11 cellular contexts compared by ENCODE assay signal in genomic region chr13:113083402-113084061, GRCh38. TPM values are rescaled to one million over a fixed set of nuclear protein-coding genes. Genes with fewer than 3 reads are reported as not detected.
DNase-seq lines count a peak whose midpoint lies in the region; ATAC-seq and TF ChIP-seq lines count a peak whose summit lies in the region.
"Had no signal": no experiment of that assay in that cellular context is flagged by ENCODE, and none has a peak within 500 bp of the region (broad histone marks: within the 10 kb centered on the region; RNA-seq: fewer than 3 reads in every experiment).

No MANE protein-coding gene starts in this region.

- CTCF ChIA-PET in CD4-positive, alpha-beta T cell (lab: Charles Lee): no interaction called here

- no peaks in the 10 kb centered on the region for H3K27me3 ChIP-seq in CD4-positive, alpha-beta T cell (ENCODE audit: control insufficient read depth, insufficient read depth, low read length)

- H3K9me3 Mint-ChIP-seq in CD4-positive, alpha-beta T cell: no peaks in the 10 kb centered on the region
- H3K9me3 Mint-ChIP-seq: activated CD4-positive, alpha-beta memory T cell treated with anti-CD3 and anti-CD28 coated beads, Interleukin-2, amount 10 ng/mL, durations not matched to agents 7 days and 5 days; CD8-positive, alpha-beta T cell; IgD-negative memory B cell had no signal

- no peaks in the 10 kb centered on the region for H3K27me3 Mint-ChIP-seq in CD4-positive, alpha-beta T cell
- H3K27me3 Mint-ChIP-seq: activated CD4-positive, alpha-beta memory T cell treated with anti-CD3 and anti-CD28 coated beads, Interleukin-2, amount 10 ng/mL, durations not matched to agents 7 days and 5 days; IgD-negative memory B cell had no signal

- no peak overlapping the region for H3K27ac ChIP-seq in CD4-positive, alpha-beta T cell (ENCODE audit: low read depth, low read length)

- H3K9me3 ChIP-seq in CD4-positive, alpha-beta T cell (ENCODE audit: control insufficient read depth, low read length): no peaks in the 10 kb centered on the region

- H3K4me3 Mint-ChIP-seq in CD4-positive, alpha-beta T cell: no peak overlapping the region
- H3K4me3 Mint-ChIP-seq: activated CD4-positive, alpha-beta memory T cell treated with anti-CD3 and anti-CD28 coated beads, Interleukin-2, amount 10 ng/mL, durations not matched to agents 7 days and 5 days; CD8-positive, alpha-beta T cell; IgD-negative memory B cell had no signal

- ATAC-seq in CD4-positive, alpha-beta T cell (ENCODE audit: poor library complexity): no peak
- ATAC-seq in GM21576 (IDR thresholded peaks at IDR 0.05; ENCODE audit: unreplicated experiment) (no peak), GM18909 (IDR thresholded peaks at IDR 0.05; ENCODE audit: poor library complexity, unreplicated experiment) (no peak)
- ATAC-seq: CD8-positive, alpha-beta T cell had no signal

- H3K27ac Mint-ChIP-seq in CD4-positive, alpha-beta T cell: no peak overlapping the region
- H3K27ac Mint-ChIP-seq: activated CD4-positive, alpha-beta memory T cell treated with anti-CD3 and anti-CD28 coated beads, Interleukin-2, amount 10 ng/mL, durations not matched to agents 7 days and 5 days; CD8-positive, alpha-beta T cell; IgD-negative memory B cell had no signal

- DNase-seq in COLO829 (ENCODE audit: low spot score): peak; percentile 97
- DNase-seq in NCI-H2107 (lab: John Stamatoyannopoulos, UW): peak; percentile 65
- peak; percentile 57 for DNase-seq in epidermal melanocyte (ENCODE audit: insufficient read length, low spot score)
- DNase-seq in myocyte (ENCODE audit: low read depth): peak; percentile 92
- no peak for DNase-seq in CD4-positive, alpha-beta T cell
- DNase-seq in activated gamma-delta T cell (lab: John Stamatoyannopoulos, UW): no peak
- DNase-seq: activated CD4-positive, alpha-beta memory T cell treated with anti-CD3 and anti-CD28 coated beads, Interleukin-2, amount 10 ng/mL, durations not matched to agents 7 days and 5 days had no signal

- POLR2A ChIA-PET in CD4-positive, alpha-beta T cell (lab: Charles Lee): no interaction called here

- no peaks in the 10 kb centered on the region for H3K4me1 Mint-ChIP-seq in CD4-positive, alpha-beta T cell (ENCODE audit: low read depth)
- H3K4me1 Mint-ChIP-seq: activated CD4-positive, alpha-beta memory T cell treated with anti-CD3 and anti-CD28 coated beads, Interleukin-2, amount 10 ng/mL, durations not matched to agents 7 days and 5 days; IgD-negative memory B cell had no signal

- intact Hi-C loops in CD4-positive, alpha-beta T cell (cut with DNase I, micrococcal nuclease): no loop called here

- peaks cover 18% of the 10 kb centered on the region for H3K36me3 Mint-ChIP-seq in CD4-positive, alpha-beta T cell (ENCODE audit: low read depth)
- H3K36me3 Mint-ChIP-seq: IgD-negative memory B cell had no signal

- TF ChIP-seq CTCF in CD4-positive, alpha-beta T cell (IDR thresholded peaks at IDR 0.05): no peak

RNA-seq across cellular contexts. Expression of gene F7, which starts 22.1 kb away (rescaled TPM):
- total RNA-seq in myocyte: not detected in 2 replicates
- not detected for polyA plus RNA-seq in myocyte (2012)
- not detected for total RNA-seq in CD4-positive, alpha-beta T cell
- total RNA-seq: activated CD4-positive, alpha-beta memory T cell treated with anti-CD3 and anti-CD28 coated beads, Interleukin-2, amount 10 ng/mL, durations not matched to agents 7 days and 5 days; CD8-positive, alpha-beta T cell had no signal
- polyA plus RNA-seq: IgD-negative memory B cell had no signal

RNA-seq across cellular contexts. Expression of gene F10, which starts 39.1 kb away (rescaled TPM):
- 0.42 and 1.3 TPM in 2 replicates for total RNA-seq in myocyte
- polyA plus RNA-seq in myocyte (2012): 2.2 TPM
- total RNA-seq in CD4-positive, alpha-beta T cell: not detected
- total RNA-seq: activated CD4-positive, alpha-beta memory T cell treated with anti-CD3 and anti-CD28 coated beads, Interleukin-2, amount 10 ng/mL, durations not matched to agents 7 days and 5 days; CD8-positive, alpha-beta T cell had no signal
- polyA plus RNA-seq: IgD-negative memory B cell had no signal

Comparison
In these comparisons a context has a peak if more than half of its experiments do, and no peak if none do; other contexts are left out.
1. DNase-seq: peak in COLO829 (single experiment), NCI-H2107 (single experiment), epidermal melanocyte (single experiment) and myocyte (single experiment); none in CD4-positive, alpha-beta T cell (0 of 10) and activated gamma-delta T cell (single experiment).